Comparison of ENCODE assay signal across 17 cellular contexts in genomic region chr16:28837672-28838557, GRCh38. TPM values are rescaled to one million over a fixed set of nuclear protein-coding genes. Genes with fewer than 3 reads are reported as not detected.
DNase-seq lines count a peak whose midpoint lies in the region; ATAC-seq, FAIRE-seq and TF ChIP-seq lines count a peak whose summit lies in the region.
"Had no signal": no experiment of that assay in that cellular context is flagged by ENCODE, and none has a peak within 500 bp of the region (broad histone marks: within the 10 kb centered on the region; RNA-seq: fewer than 3 reads in every experiment).

No MANE protein-coding gene starts in this region.

- peaks cover 10% of the 10 kb centered on the region for H3K79me2 ChIP-seq in HCT116 (ENCODE audit: insufficient read depth, low read length)

- H3K27ac Mint-ChIP-seq in T-helper 1 cell treated with Interleukin-12 subunit alpha and Interleukin-12 subunit beta and Interleukin-4 antibody, amounts not matched to agents 30 μg/mL and 1 μg/mL, for 36 hours: peak overlapping the region; percentile 42
- peak overlapping the region; percentile 62 for H3K27ac Mint-ChIP-seq in activated naive CD8-positive, alpha-beta T cell treated with anti-CD3 and anti-CD28 coated beads for 36 hours
- H3K27ac Mint-ChIP-seq in naive thymus-derived CD8-positive, alpha-beta T cell: peak overlapping the region in 8 of 10 donors; percentile 37 to 80 (median 68)

- intact Hi-C loops in HCT116 (cut with micrococcal nuclease): no loop called here

- no TSS peak for BruUV-seq in HCT116 (replicated peaks; lab: Mats Ljungman, UMichigan)

- peaks cover 48 to 49% of the 10 kb centered on the region in 2 experiments for H3K36me3 ChIP-seq in HCT116 (ENCODE audit: control insufficient read depth in 1 of 2, insufficient read depth in 2 of 2, low read length in 2 of 2)

- H4K20me1 ChIP-seq in HCT116 (ENCODE audit: insufficient read depth): no peaks in the 10 kb centered on the region

- peaks cover 7% of the 10 kb centered on the region for H3K4me1 Mint-ChIP-seq in T-helper 1 cell treated with Interleukin-12 subunit alpha and Interleukin-12 subunit beta and Interleukin-4 antibody, amounts not matched to agents 30 μg/mL and 1 μg/mL, for 36 hours (ENCODE audit: low read depth)
- peaks cover 9% of the 10 kb centered on the region for H3K4me1 Mint-ChIP-seq in activated naive CD8-positive, alpha-beta T cell treated with anti-CD3 and anti-CD28 coated beads for 36 hours
- peaks cover 0 to 7% (median 2%) of the 10 kb centered on the region in 4 donors for H3K4me1 Mint-ChIP-seq in naive thymus-derived CD8-positive, alpha-beta T cell

- DNase-seq in T-helper 1 cell (no peak), HCT116 (ENCODE audit: low read depth, low spot score) (no peak), D721Med (ENCODE audit: insufficient read length, low spot score) (no peak), DMS114 treated with DMSO at 0.1 percent for 48 hours (lab: John Stamatoyannopoulos, UW; ENCODE audit: unreplicated experiment) (no peak), NCI-H2227 treated with DMSO at 0.1 percent for 48 hours (lab: John Stamatoyannopoulos, UW) (no peak)
- DNase-seq in activated naive CD8-positive, alpha-beta T cell treated with anti-CD3 and anti-CD28 coated beads for 36 hours: no peak
- DNase-seq in naive thymus-derived CD8-positive, alpha-beta T cell: no peak
- DNase-seq: 8988T; nucleus accumbens; stimulated activated CD4-positive, alpha-beta T cell treated with anti-CD3 and anti-CD28 coated beads, Interleukin-2, amount 100 ng/mL, for 24 hours; tibial artery; WERI-Rb-1 had no signal

- no peaks in the 10 kb centered on the region for H3K9me2 ChIP-seq in HCT116 (ENCODE audit: insufficient read depth)

- CTCF ChIA-PET in HCT116 (lab: Charles Lee): no interaction called here

- H3K27ac ChIP-seq in HCT116 (ENCODE audit: low read depth, low read length): no peak overlapping the region
- H3K27ac ChIP-seq: C4-2B, esophagus muscularis mucosa, tibial artery, WERI-Rb-1 had no signal

- no peaks in the 10 kb centered on the region for H3K9me3 ChIP-seq in HCT116 (ENCODE audit: control insufficient read depth in 1 of 2, insufficient read depth in 1 of 2, low read depth in 1 of 2, low read length in 2 of 2)
- H3K9me3 ChIP-seq: esophagus muscularis mucosa, HAP-1, tibial artery had no signal

- H3K27me3 ChIP-seq in HCT116 (ENCODE audit: insufficient read depth, low read length): no peaks in the 10 kb centered on the region
- H3K27me3 ChIP-seq: esophagus muscularis mucosa, tibial artery had no signal

- no peaks in the 10 kb centered on the region for H3K9me3 Mint-ChIP-seq in T-helper 1 cell treated with Interleukin-12 subunit alpha and Interleukin-12 subunit beta and Interleukin-4 antibody, amounts not matched to agents 30 μg/mL and 1 μg/mL, for 36 hours
- H3K9me3 Mint-ChIP-seq in activated naive CD8-positive, alpha-beta T cell treated with anti-CD3 and anti-CD28 coated beads for 36 hours: no peaks in the 10 kb centered on the region
- no peaks in the 10 kb centered on the region for H3K9me3 Mint-ChIP-seq in naive thymus-derived CD8-positive, alpha-beta T cell

- peaks cover 39% of the 10 kb centered on the region for H3K36me3 Mint-ChIP-seq in T-helper 1 cell treated with Interleukin-12 subunit alpha and Interleukin-12 subunit beta and Interleukin-4 antibody, amounts not matched to agents 30 μg/mL and 1 μg/mL, for 36 hours (ENCODE audit: low read depth)
- peaks cover 52% of the 10 kb centered on the region for H3K36me3 Mint-ChIP-seq in activated naive CD8-positive, alpha-beta T cell treated with anti-CD3 and anti-CD28 coated beads for 36 hours
- peaks cover 0 to 73% (median 15%) of the 10 kb centered on the region in 3 donors for H3K36me3 Mint-ChIP-seq in naive thymus-derived CD8-positive, alpha-beta T cell

- no peak for TF ChIP-seq RAD21 in HCT116 (IDR thresholded peaks at IDR 0.05; ENCODE audit: low read depth)

- H3K4me3 Mint-ChIP-seq in T-helper 1 cell treated with Interleukin-12 subunit alpha and Interleukin-12 subunit beta and Interleukin-4 antibody, amounts not matched to agents 30 μg/mL and 1 μg/mL, for 36 hours: no peak overlapping the region
- no peak overlapping the region for H3K4me3 Mint-ChIP-seq in activated naive CD8-positive, alpha-beta T cell treated with anti-CD3 and anti-CD28 coated beads for 36 hours
- H3K4me3 Mint-ChIP-seq in naive thymus-derived CD8-positive, alpha-beta T cell: peak overlapping the region in 1 of 10 donors; percentile 52

- no peaks in the 10 kb centered on the region for H3K4me1 ChIP-seq in HCT116 (ENCODE audit: control insufficient read depth in 1 of 2, insufficient read depth in 2 of 2, low read length in 2 of 2)
- H3K4me1 ChIP-seq: HAP-1, tibial artery had no signal

- TF ChIP-seq POLR2A in HCT116 (IDR thresholded peaks at IDR 0.05; ENCODE audit: borderline replicate concordance, extremely low read depth, insufficient read depth, insufficient read length): no peak

- no peak overlapping the region for H3K9ac ChIP-seq in HCT116 (ENCODE audit: low read length)

- FAIRE-seq in D721Med (lab: Jason Lieb, UNC): no peak

- no peak for ATAC-seq in HCT116
- no peak for ATAC-seq in naive thymus-derived CD8-positive, alpha-beta T cell
- ATAC-seq: sciatic nerve had no signal

- H2AFZ ChIP-seq in HCT116 (ENCODE audit: low read depth, low read length, poor library complexity, severe bottlenecking): no peak overlapping the region

- RAD21 ChIA-PET in HCT116 (lab: Charles Lee; ENCODE audit: low non-redundant PET in 1 of 2, low total read pairs in 2 of 2, uncharacterized antibody in 2 of 2, unreplicated experiment in 2 of 2): no interaction called here

- no peak overlapping the region for H3K4me2 ChIP-seq in HCT116 (ENCODE audit: low read length)

- POLR2A ChIA-PET in HCT116 (lab: Charles Lee): no interaction called here
- POLR2A ChIA-PET in naive thymus-derived CD8-positive, alpha-beta T cell (lab: Charles Lee): interaction anchor here (0.5 to 2.2 kb wide), 6 partner anchors 9 to 1217 kb away, joined by 3 to 7 read pairs (median 5); partner anchors contain the start of genes ATXN2L and TUFM

- no peaks in the 10 kb centered on the region for H3K27me3 Mint-ChIP-seq in T-helper 1 cell treated with Interleukin-12 subunit alpha and Interleukin-12 subunit beta and Interleukin-4 antibody, amounts not matched to agents 30 μg/mL and 1 μg/mL, for 36 hours (ENCODE audit: low read depth)
- H3K27me3 Mint-ChIP-seq in activated naive CD8-positive, alpha-beta T cell treated with anti-CD3 and anti-CD28 coated beads for 36 hours: no peaks in the 10 kb centered on the region
- H3K27me3 Mint-ChIP-seq in naive thymus-derived CD8-positive, alpha-beta T cell: no peaks in the 10 kb centered on the region

- no peak overlapping the region for H3K4me3 ChIP-seq in HCT116 (replicated peaks in 1 of 2; ENCODE audit: low read depth in 1 of 2, low read length in 2 of 2)
- H3K4me3 ChIP-seq: esophagus muscularis mucosa, HAP-1, tibial artery had no signal

- TF ChIP-seq CTCF in HCT116 (IDR thresholded peaks at IDR 0.05 in 2 of 3, conservative IDR thresholded peaks at IDR 0.05 in 1 of 3; ENCODE audit: borderline replicate concordance in 1 of 3, insufficient read depth in 1 of 3, low read depth in 2 of 3, low read length in 2 of 3) (no peak), D721Med (IDR thresholded peaks at IDR 0.05; ENCODE audit: insufficient read depth, missing control alignments) (no peak)

TF ChIP-seq in HCT116, 20 proteins besides CTCF, POLR2A, EP300 and RAD21:
- TF ChIP-seq JUND (IDR thresholded peaks at IDR 0.05): peak; percentile 12; the same call in 1 of the 2 replicates
- no peak for TF ChIP-seq EGR1 (IDR thresholded peaks at IDR 0.05; ENCODE audit: low read depth)

RNA-seq across cellular contexts. Expression of gene TUFM, which starts 8.2 kb away (rescaled TPM):
- 361 TPM for total RNA-seq in HCT116 (2021; ENCODE audit: unreplicated experiment)
- 328 and 355 TPM in 2 replicates for polyA plus RNA-seq in HCT116 (2012)
- 100 to 1,000 TPM; 360 to 382 TPM for total RNA-seq in activated naive CD8-positive, alpha-beta T cell treated with anti-CD3 and anti-CD28 coated beads for 36 hours
- total RNA-seq in naive thymus-derived CD8-positive, alpha-beta T cell: 100 to 1,000 TPM; 117 to 120 TPM
- polyA plus RNA-seq in naive thymus-derived CD8-positive, alpha-beta T cell: 100 to 1,000 TPM; 141 to 155 (median 152) TPM

RNA-seq across cellular contexts. Expression of gene ATXN2L, which starts 15.1 kb away (rescaled TPM):
- 264 TPM for total RNA-seq in HCT116 (2021; ENCODE audit: unreplicated experiment)
- 206 and 231 TPM in 2 replicates for polyA plus RNA-seq in HCT116 (2012)
- total RNA-seq in activated naive CD8-positive, alpha-beta T cell treated with anti-CD3 and anti-CD28 coated beads for 36 hours: 100 to 1,000 TPM; 296 to 308 TPM
- total RNA-seq in naive thymus-derived CD8-positive, alpha-beta T cell: 100 to 1,000 TPM; 310 to 339 TPM
- 10 to 100 TPM; 14.2 to 28.4 (median 19.5) TPM for polyA plus RNA-seq in naive thymus-derived CD8-positive, alpha-beta T cell

RNA-seq across cellular contexts. Expression of gene SH2B1, which starts 25.7 kb away (rescaled TPM):
- 47.0 TPM for total RNA-seq in HCT116 (2021; ENCODE audit: unreplicated experiment)
- 30.7 and 33.6 TPM in 2 replicates for polyA plus RNA-seq in HCT116 (2012)
- total RNA-seq in activated naive CD8-positive, alpha-beta T cell treated with anti-CD3 and anti-CD28 coated beads for 36 hours: 10 to 100 TPM; 33.8 to 34.7 TPM
- total RNA-seq in naive thymus-derived CD8-positive, alpha-beta T cell: 100 to 1,000 TPM; 110 to 117 TPM
- 1 to 10 TPM; 1.1 to 2.5 (median 2.2) TPM for polyA plus RNA-seq in naive thymus-derived CD8-positive, alpha-beta T cell

RNA-seq across cellular contexts. Expression of gene ATP2A1, which starts 40.4 kb away (rescaled TPM):
- 10.3 TPM for total RNA-seq in HCT116 (2021; ENCODE audit: unreplicated experiment)
- 5.5 and 7.0 TPM in 2 replicates for polyA plus RNA-seq in HCT116 (2012)
- 1 to 10 TPM; 2.0 to 2.8 TPM for total RNA-seq in activated naive CD8-positive, alpha-beta T cell treated with anti-CD3 and anti-CD28 coated beads for 36 hours
- total RNA-seq in naive thymus-derived CD8-positive, alpha-beta T cell: 1 to 10 TPM in 1 of 2 experiments, under 1 TPM in 1; 0.58 to 1.2 TPM
- not detected for polyA plus RNA-seq in naive thymus-derived CD8-positive, alpha-beta T cell
